ENCODE assay signal across 1 cellular context in genomic region chr3:149812606-149813366, GRCh38.
A peak's percentile ranks its signal among the peaks of the same experiment; 100 is the strongest.
TF ChIP-seq lines count a peak whose summit lies in the region.

A gene with protein sequence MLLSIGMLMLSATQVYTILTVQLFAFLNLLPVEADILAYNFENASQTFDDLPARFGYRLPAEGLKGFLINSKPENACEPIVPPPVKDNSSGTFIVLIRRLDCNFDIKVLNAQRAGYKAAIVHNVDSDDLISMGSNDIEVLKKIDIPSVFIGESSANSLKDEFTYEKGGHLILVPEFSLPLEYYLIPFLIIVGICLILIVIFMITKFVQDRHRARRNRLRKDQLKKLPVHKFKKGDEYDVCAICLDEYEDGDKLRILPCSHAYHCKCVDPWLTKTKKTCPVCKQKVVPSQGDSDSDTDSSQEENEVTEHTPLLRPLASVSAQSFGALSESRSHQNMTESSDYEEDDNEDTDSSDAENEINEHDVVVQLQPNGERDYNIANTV (plus strand): TSS chr3:149813215. CDS start chr3:149846027, 32,812 bp downstream.

TF ChIP-seq in liver, 16 proteins besides CTCF, POLR2A, EP300 and RAD21 (continued from another document):
- TF ChIP-seq, protein P1, sequence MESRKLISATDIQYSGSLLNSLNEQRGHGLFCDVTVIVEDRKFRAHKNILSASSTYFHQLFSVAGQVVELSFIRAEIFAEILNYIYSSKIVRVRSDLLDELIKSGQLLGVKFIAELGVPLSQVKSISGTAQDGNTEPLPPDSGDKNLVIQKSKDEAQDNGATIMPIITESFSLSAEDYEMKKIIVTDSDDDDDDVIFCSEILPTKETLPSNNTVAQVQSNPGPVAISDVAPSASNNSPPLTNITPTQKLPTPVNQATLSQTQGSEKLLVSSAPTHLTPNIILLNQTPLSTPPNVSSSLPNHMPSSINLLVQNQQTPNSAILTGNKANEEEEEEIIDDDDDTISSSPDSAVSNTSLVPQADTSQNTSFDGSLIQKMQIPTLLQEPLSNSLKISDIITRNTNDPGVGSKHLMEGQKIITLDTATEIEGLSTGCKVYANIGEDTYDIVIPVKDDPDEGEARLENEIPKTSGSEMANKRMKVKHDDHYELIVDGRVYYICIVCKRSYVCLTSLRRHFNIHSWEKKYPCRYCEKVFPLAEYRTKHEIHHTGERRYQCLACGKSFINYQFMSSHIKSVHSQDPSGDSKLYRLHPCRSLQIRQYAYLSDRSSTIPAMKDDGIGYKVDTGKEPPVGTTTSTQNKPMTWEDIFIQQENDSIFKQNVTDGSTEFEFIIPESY (IDR thresholded peaks at IDR 0.05) = peak; percentile 65
- TF ChIP-seq SP1 (IDR thresholded peaks at IDR 0.05) = peak; percentile 93
